In the genomic region with DNA sequence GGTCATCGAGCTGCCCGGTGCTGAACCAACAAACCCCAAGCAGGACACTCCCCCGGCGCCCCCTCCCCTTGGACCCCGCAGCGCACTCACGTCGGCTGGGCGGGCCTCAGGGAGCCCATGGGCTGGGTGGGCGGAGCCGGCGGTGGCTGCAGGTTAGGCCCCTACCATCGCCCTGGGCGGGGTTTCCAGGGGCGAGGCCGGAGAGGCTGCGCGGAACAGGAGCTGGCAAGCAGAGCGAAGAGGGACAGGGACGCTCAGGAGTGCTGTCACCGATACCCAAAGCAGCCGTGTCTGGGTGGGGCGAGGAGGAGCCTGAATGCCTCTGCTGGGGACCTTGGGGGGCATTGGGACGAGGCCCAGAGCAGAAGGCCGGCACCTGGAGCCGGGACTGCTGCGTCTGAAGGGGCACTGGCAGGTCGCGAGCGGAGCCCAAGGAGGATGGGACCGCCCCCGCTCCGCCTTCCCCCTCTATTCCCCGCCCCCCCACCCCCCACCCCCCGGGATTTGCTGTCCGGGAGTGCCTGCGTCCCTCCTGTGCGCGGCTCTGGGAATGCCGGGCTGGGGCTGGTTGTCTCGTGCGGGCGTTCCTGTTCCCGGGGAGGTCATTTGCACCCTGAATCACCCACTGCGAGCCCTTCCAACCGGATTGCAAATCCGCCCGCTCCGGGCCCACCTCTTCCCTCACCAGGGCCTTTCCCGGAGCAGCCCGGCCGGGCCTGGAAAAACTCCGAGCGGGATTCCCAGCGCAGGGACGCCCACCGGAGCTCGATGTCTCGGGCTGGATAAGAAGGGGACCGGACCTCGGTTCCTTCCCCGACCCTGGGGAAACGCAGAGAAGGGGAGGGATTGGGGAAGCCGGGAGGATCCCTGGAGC, we compare ENCODE assay signal across 7 cellular contexts. TPM values are rescaled to one million over a fixed set of nuclear protein-coding genes. Genes with fewer than 3 reads are reported as not detected.
DNase-seq lines count a peak whose midpoint lies in the region; ATAC-seq lines count a peak whose summit lies in the region.

No MANE protein-coding gene starts in this region.

- no peak overlapping the region for H3K27ac ChIP-seq in mesodermal cell (ENCODE audit: low read depth, low read length, severe bottlenecking)

- peaks cover 3% of the 10 kb centered on the region for H3K36me3 ChIP-seq in mesodermal cell (ENCODE audit: control insufficient read depth, insufficient read depth, low read length)

- peak; percentile 90 for DNase-seq in NCI-H748 (lab: John Stamatoyannopoulos, UW; ENCODE audit: unreplicated experiment)
- peak; percentile 86 for DNase-seq in activated CD4-positive, alpha-beta memory T cell treated with anti-CD3 and anti-CD28 coated beads for 36 hours
- DNase-seq in effector CD8-positive, alpha-beta T cell (lab: John Stamatoyannopoulos, UW), result peak; percentile 61
- DNase-seq in stimulated activated CD8-positive, alpha-beta memory T cell treated with anti-CD3 and anti-CD28 coated beads, Interleukin-4, amount 100 ng/mL, for 48 hours, result peak; percentile 86

- H3K4me1 ChIP-seq in mesodermal cell (ENCODE audit: control insufficient read depth, insufficient read depth, low read length, poor library complexity, severe bottlenecking), result peaks cover 18% of the 10 kb centered on the region

- H3K4me1 Mint-ChIP-seq in activated CD4-positive, alpha-beta memory T cell treated with anti-CD3 and anti-CD28 coated beads for 36 hours (ENCODE audit: low read depth), result peaks cover 21% of the 10 kb centered on the region

- no peaks in the 10 kb centered on the region for H3K27me3 Mint-ChIP-seq in activated CD4-positive, alpha-beta memory T cell treated with anti-CD3 and anti-CD28 coated beads for 36 hours

- WGBS in mesodermal cell (ENCODE audit: insufficient coverage in 2 of 2), 2 experiments, result 1% methylated on average over 39 to 46 of the region's 64 CpGs

- CTCF ChIA-PET in activated CD4-positive, alpha-beta memory T cell treated with anti-CD3 and anti-CD28 coated beads for 36 hours (lab: Charles Lee), result interaction anchor here (1.2 to 1.7 kb wide), 3 partner anchors 19 to 296 kb away, joined by 3 to 5 read pairs (median 5); a partner anchor contains a TSS

- peak overlapping the region; percentile 75 for H3K4me3 Mint-ChIP-seq in activated CD4-positive, alpha-beta memory T cell treated with anti-CD3 and anti-CD28 coated beads for 36 hours

- intact Hi-C loops in activated CD4-positive, alpha-beta memory T cell treated with anti-CD3 and anti-CD28 coated beads for 36 hours (cut with micrococcal nuclease), result loop anchor here (10.0 kb wide), 1 partner anchor 47 kb away; no protein-coding TSS in a partner anchor

- H3K36me3 Mint-ChIP-seq in activated CD4-positive, alpha-beta memory T cell treated with anti-CD3 and anti-CD28 coated beads for 36 hours, result no peaks in the 10 kb centered on the region

- ATAC-seq in GM18520 (IDR thresholded peaks at IDR 0.05; ENCODE audit: unreplicated experiment) (peak; percentile 39), HG03135 (IDR thresholded peaks at IDR 0.05; ENCODE audit: unreplicated experiment) (peak; percentile 49)

- no peaks in the 10 kb centered on the region for H3K9me3 ChIP-seq in mesodermal cell (ENCODE audit: control insufficient read depth, low read length)

- POLR2A ChIA-PET in activated CD4-positive, alpha-beta memory T cell treated with anti-CD3 and anti-CD28 coated beads for 36 hours (lab: Charles Lee), result no interaction called here

- no peak overlapping the region for H3K27ac Mint-ChIP-seq in activated CD4-positive, alpha-beta memory T cell treated with anti-CD3 and anti-CD28 coated beads for 36 hours

- peak overlapping the region; percentile 43 for H3K4me3 ChIP-seq in mesodermal cell (ENCODE audit: extremely low read depth, insufficient read depth, low read length, poor library complexity, severe bottlenecking)

- no peaks in the 10 kb centered on the region for H3K9me3 Mint-ChIP-seq in activated CD4-positive, alpha-beta memory T cell treated with anti-CD3 and anti-CD28 coated beads for 36 hours

RNA-seq across cellular contexts. Expression of a gene that starts 0.9 kb away (rescaled TPM):
- total RNA-seq in activated CD4-positive, alpha-beta memory T cell treated with anti-CD3 and anti-CD28 coated beads for 36 hours, result 10 to 100 TPM; 41.7 to 44.3 TPM
- polyA plus RNA-seq in mesodermal cell (2013, experiment 1 of 2), result 4.6 TPM
- 5.4 TPM for polyA plus RNA-seq in mesodermal cell (2013, experiment 2 of 2)

RNA-seq across cellular contexts. Expression of a gene that starts 58.8 kb away (rescaled TPM):
- 10 to 100 TPM; 21.3 to 22.1 TPM for total RNA-seq in activated CD4-positive, alpha-beta memory T cell treated with anti-CD3 and anti-CD28 coated beads for 36 hours
- polyA plus RNA-seq in mesodermal cell (2013, experiment 1 of 2), result 9.0 TPM
- 6.3 TPM for polyA plus RNA-seq in mesodermal cell (2013, experiment 2 of 2)
